ENCODE assay signal across 29 cellular contexts in genomic region chr5:131977212-131977604, GRCh38. TPM values are rescaled to one million over a fixed set of nuclear protein-coding genes. Genes with fewer than 3 reads are reported as not detected.
DNase-seq lines count a peak whose midpoint lies in the region; ATAC-seq, FAIRE-seq and TF ChIP-seq lines count a peak whose summit lies in the region.
"Had no signal": no experiment of that assay in that cellular context is flagged by ENCODE, and none has a peak within 500 bp of the region (broad histone marks: within the 10 kb centered on the region; RNA-seq: fewer than 3 reads in every experiment).

No MANE protein-coding gene starts in this region.

- FAIRE-seq in GM12892 (lab: Jason Lieb, UNC): no peak
- FAIRE-seq: GM18507 had no signal

- H3K36me3 ChIP-seq in osteoblast (ENCODE audit: insufficient read depth, low read length): no peaks in the 10 kb centered on the region

- H3K4me1 ChIP-seq in osteoblast (ENCODE audit: insufficient read depth, low read length): no peaks in the 10 kb centered on the region
- H3K4me1 ChIP-seq: parathyroid adenoma had no signal

- H3K27ac Mint-ChIP-seq in activated CD4-positive, alpha-beta memory T cell treated with anti-CD3 and anti-CD28 coated beads for 36 hours: no peak overlapping the region
- no peak overlapping the region for H3K27ac Mint-ChIP-seq in activated CD4-positive, alpha-beta memory T cell treated with anti-CD3 and anti-CD28 coated beads, Interleukin-2, amount 10 ng/mL, durations not matched to agents 7 days and 5 days
- H3K27ac Mint-ChIP-seq: nephron had no signal

- no peak overlapping the region for H3K4me3 Mint-ChIP-seq in activated CD4-positive, alpha-beta memory T cell treated with anti-CD3 and anti-CD28 coated beads for 36 hours
- no peak overlapping the region for H3K4me3 Mint-ChIP-seq in activated CD4-positive, alpha-beta memory T cell treated with anti-CD3 and anti-CD28 coated beads, Interleukin-2, amount 10 ng/mL, durations not matched to agents 7 days and 5 days
- H3K4me3 Mint-ChIP-seq: nephron had no signal

- peak; percentile 10 for DNase-seq in activated CD4-positive, alpha-beta memory T cell treated with anti-CD3 and anti-CD28 coated beads for 36 hours
- no peak for DNase-seq in activated CD4-positive, alpha-beta memory T cell treated with anti-CD3 and anti-CD28 coated beads, Interleukin-2, amount 10 ng/mL, durations not matched to agents 7 days and 5 days
- DNase-seq in M059J (ENCODE audit: low read depth) (peak; percentile 8), ecto neural progenitor cell (ENCODE audit: low spot score) (peak; percentile 14), osteoblast (ENCODE audit: insufficient read length, low spot score, missing footprints) (peak; percentile 32), GM12892 (ENCODE audit: insufficient read length) (no peak)
- DNase-seq in effector CD4-positive, alpha-beta T cell: no peak
- DNase-seq: activated naive CD4-positive, alpha-beta T cell treated with Interleukin-2 at 50 U/mL for 16 hours; AML-193; Caco-2; cerebellar nuclear complex; IMR-90; midbrain; NCI-H1417 treated with DMSO at 0.1 percent for 48 hours; NCI-H526; right cardiac atrium; WERI-Rb-1 had no signal

- no peaks in the 10 kb centered on the region for H3K36me3 Mint-ChIP-seq in activated CD4-positive, alpha-beta memory T cell treated with anti-CD3 and anti-CD28 coated beads for 36 hours
- H3K36me3 Mint-ChIP-seq in activated CD4-positive, alpha-beta memory T cell treated with anti-CD3 and anti-CD28 coated beads, Interleukin-2, amount 10 ng/mL, durations not matched to agents 7 days and 5 days (ENCODE audit: low read depth): no peaks in the 10 kb centered on the region

- no peak for ATAC-seq in HG03565 (IDR thresholded peaks at IDR 0.05; ENCODE audit: unreplicated experiment)
- ATAC-seq: left lobe of liver, right cardiac atrium had no signal

- intact Hi-C loops in activated CD4-positive, alpha-beta memory T cell treated with anti-CD3 and anti-CD28 coated beads for 36 hours (cut with micrococcal nuclease): no loop called here

- H3K9me3 ChIP-seq in osteoblast (ENCODE audit: low read depth, low read length): no peaks in the 10 kb centered on the region
- H3K9me3 ChIP-seq: Caco-2 had no signal

- H2AFZ ChIP-seq in osteoblast (ENCODE audit: low read length): no peak overlapping the region
- H2AFZ ChIP-seq: parathyroid adenoma had no signal

- no peaks in the 10 kb centered on the region for H3K27me3 ChIP-seq in osteoblast (ENCODE audit: insufficient read depth, low read length)

- POLR2A ChIA-PET in activated CD4-positive, alpha-beta memory T cell treated with anti-CD3 and anti-CD28 coated beads for 36 hours (lab: Charles Lee): no interaction called here
- POLR2A ChIA-PET in activated CD4-positive, alpha-beta memory T cell treated with anti-CD3 and anti-CD28 coated beads, Interleukin-2, amount 10 ng/mL, durations not matched to agents 7 days and 5 days (lab: Charles Lee): no interaction called here

- TF ChIP-seq POLR2A in GM12892 (IDR thresholded peaks at IDR 0.05; ENCODE audit: low read depth, low read length): no peak

- no peaks in the 10 kb centered on the region for H3K9me3 Mint-ChIP-seq in activated CD4-positive, alpha-beta memory T cell treated with anti-CD3 and anti-CD28 coated beads for 36 hours
- H3K9me3 Mint-ChIP-seq in activated CD4-positive, alpha-beta memory T cell treated with anti-CD3 and anti-CD28 coated beads, Interleukin-2, amount 10 ng/mL, durations not matched to agents 7 days and 5 days: no peaks in the 10 kb centered on the region
- H3K9me3 Mint-ChIP-seq: nephron had no signal

- H3K79me2 ChIP-seq in osteoblast (ENCODE audit: insufficient read depth, low read length): no peaks in the 10 kb centered on the region
- H3K79me2 ChIP-seq: parathyroid adenoma had no signal

- H3K27ac ChIP-seq in osteoblast (ENCODE audit: low read depth, low read length): no peak overlapping the region
- H3K27ac ChIP-seq: parathyroid adenoma, SK-N-MC, WERI-Rb-1 had no signal

- no peaks in the 10 kb centered on the region for H4K20me1 ChIP-seq in osteoblast (ENCODE audit: insufficient read depth, low read length)

- no peak overlapping the region for H3K4me2 ChIP-seq in osteoblast (ENCODE audit: insufficient read depth, low read length)

- H3K4me3 ChIP-seq in osteoblast (ENCODE audit: insufficient read depth, low read length): no peak overlapping the region
- H3K4me3 ChIP-seq: SK-N-MC had no signal

- CTCF ChIA-PET in activated CD4-positive, alpha-beta memory T cell treated with anti-CD3 and anti-CD28 coated beads for 36 hours (lab: Charles Lee): no interaction called here
- CTCF ChIA-PET in activated CD4-positive, alpha-beta memory T cell treated with anti-CD3 and anti-CD28 coated beads, Interleukin-2, amount 10 ng/mL, durations not matched to agents 7 days and 5 days (lab: Charles Lee): no interaction called here

- no peaks in the 10 kb centered on the region for H3K27me3 Mint-ChIP-seq in activated CD4-positive, alpha-beta memory T cell treated with anti-CD3 and anti-CD28 coated beads for 36 hours
- H3K27me3 Mint-ChIP-seq in activated CD4-positive, alpha-beta memory T cell treated with anti-CD3 and anti-CD28 coated beads, Interleukin-2, amount 10 ng/mL, durations not matched to agents 7 days and 5 days: no peaks in the 10 kb centered on the region

- H3K4me1 Mint-ChIP-seq in activated CD4-positive, alpha-beta memory T cell treated with anti-CD3 and anti-CD28 coated beads for 36 hours (ENCODE audit: low read depth): peaks cover 44% of the 10 kb centered on the region
- H3K4me1 Mint-ChIP-seq in activated CD4-positive, alpha-beta memory T cell treated with anti-CD3 and anti-CD28 coated beads, Interleukin-2, amount 10 ng/mL, durations not matched to agents 7 days and 5 days: peaks cover 26% of the 10 kb centered on the region
- H3K4me1 Mint-ChIP-seq: nephron had no signal

- TF ChIP-seq CTCF in osteoblast (IDR thresholded peaks at IDR 0.05; ENCODE audit: extremely low read depth, low read depth, low read length): no peak

RNA-seq across cellular contexts. Expression of gene MEIKIN, which starts 31.7 kb away (rescaled TPM):
- total RNA-seq in activated CD4-positive, alpha-beta memory T cell treated with anti-CD3 and anti-CD28 coated beads for 36 hours: 1 to 10 TPM in 1 of 2 experiments, under 1 TPM in 1; 0.93 to 2.1 TPM
- total RNA-seq in activated CD4-positive, alpha-beta memory T cell treated with anti-CD3 and anti-CD28 coated beads, Interleukin-2, amount 10 ng/mL, durations not matched to agents 7 days and 5 days: 1 to 10 TPM; 1.1 to 2.2 TPM
- total RNA-seq in M059J (2014; rRNA removed; shearing (Covaris generic)): not detected in 2 replicates
- not detected in 2 replicates for total RNA-seq in osteoblast
- polyA plus RNA-seq in GM12892 (2012; ENCODE audit: missing spikeins): not detected
- total RNA-seq: A172; Caco-2; G401; H4; IMR-90; left lobe of liver; MCF 10A; T-helper 2 cell treated with Interferon-gamma antibody and Interleukin-4, amounts not matched to agents 100 ng/mL and 5 ng/mL, for 36 hours; ureter had no signal
- polyA plus RNA-seq: IMR-90 had no signal

RNA-seq across cellular contexts. Expression of gene ACSL6, which starts 34.2 kb away (rescaled TPM):
- total RNA-seq in activated CD4-positive, alpha-beta memory T cell treated with anti-CD3 and anti-CD28 coated beads for 36 hours: 1 to 10 TPM; 5.6 to 6.0 TPM
- 10 to 100 TPM; 10.6 to 11.5 TPM for total RNA-seq in activated CD4-positive, alpha-beta memory T cell treated with anti-CD3 and anti-CD28 coated beads, Interleukin-2, amount 10 ng/mL, durations not matched to agents 7 days and 5 days
- total RNA-seq in M059J (2014; rRNA removed; shearing (Covaris generic)): not detected in 2 replicates
- total RNA-seq in osteoblast: not detected in 2 replicates
- polyA plus RNA-seq in GM12892 (2012; ENCODE audit: missing spikeins): not detected
- total RNA-seq: IMR-90, MCF 10A had no signal
- polyA plus RNA-seq: IMR-90 had no signal

Comparison
In these comparisons a context has a peak if more than half of its experiments do, and no peak if none do; other contexts are left out.
1. DNase-seq: peak in activated CD4-positive, alpha-beta memory T cell treated with anti-CD3 and anti-CD28 coated beads for 36 hours (single experiment), M059J (single experiment), ecto neural progenitor cell (single experiment) and osteoblast (single experiment); none in activated CD4-positive, alpha-beta memory T cell treated with anti-CD3 and anti-CD28 coated beads, Interleukin-2, amount 10 ng/mL, durations not matched to agents 7 days and 5 days (single experiment), effector CD4-positive, alpha-beta T cell (single experiment) and GM12892 (single experiment).